Comparison of ENCODE assay signal across 24 cellular contexts in genomic region chr6:167226791-167227190, GRCh38.
DNase-seq lines count a peak whose midpoint lies in the region; ATAC-seq, FAIRE-seq and TF ChIP-seq lines count a peak whose summit lies in the region.
"Had no signal": no experiment of that assay in that cellular context is flagged by ENCODE, and none has a peak within 500 bp of the region (broad histone marks: within the 10 kb centered on the region; RNA-seq: fewer than 3 reads in every experiment).

No MANE protein-coding gene starts in this region.

- peak overlapping the region; percentile 44 for H3K4ac ChIP-seq in H1 (replicated peaks; ENCODE audit: insufficient read length, low read depth, low read length)

- H3K36me3 ChIP-seq in HUES6 (ENCODE audit: control insufficient read depth, insufficient read depth, low read length) (peaks cover 16% of the 10 kb centered on the region), H1 (ENCODE audit: control insufficient read depth in 2 of 4, insufficient read depth in 4 of 4, low read length in 3 of 4) (no peaks in the 10 kb centered on the region; a peak in 1 of 8 replicates)

- H4K20me1 ChIP-seq in H1 (replicated peaks in 1 of 2; ENCODE audit: control insufficient read depth in 1 of 2, insufficient read depth in 2 of 2, low read length in 2 of 2) = no peaks in the 10 kb centered on the region

- ATAC-seq in GM19324 (IDR thresholded peaks at IDR 0.05; ENCODE audit: low FRiP score, unreplicated experiment) = no peak

- H3K56ac ChIP-seq in H1 (replicated peaks; ENCODE audit: insufficient read length, low read depth, low read length) = no peak overlapping the region

- H3K9me3 ChIP-seq in HUES6 (ENCODE audit: control insufficient read depth, insufficient read depth, low read depth, low read length) (no peaks in the 10 kb centered on the region), H1 (ENCODE audit: insufficient read depth in 2 of 2, low read depth in 1 of 2, low read length in 1 of 2) (no peaks in the 10 kb centered on the region)

- peak overlapping the region; percentile 3; the same call in 1 of the 2 replicates for H2BK5ac ChIP-seq in H1 (ENCODE audit: low read depth, low read length)

- no peak overlapping the region for H4K5ac ChIP-seq in H1 (ENCODE audit: insufficient read length, low read depth, low read length)

- H3K23ac ChIP-seq in H1 (ENCODE audit: insufficient read length) = no peak overlapping the region

- 39% methylated on average over 9 of the region's 9 CpGs; no CpG with 5 or more reads in 1 of the 2 experiments for WGBS in H1 (ENCODE audit: extremely low coverage in 1 of 2, insufficient coverage in 1 of 2, insufficient read length in 1 of 2, insufficient replicate concordance in 2 of 2, low coverage in 1 of 2, low lambda C conversion rate in 2 of 2, missing lambda C conversion rate in 1 of 2), 2 experiments

- TF ChIP-seq POLR2A in H1 (IDR thresholded peaks at IDR 0.05; ENCODE audit: control extremely low read depth in 1 of 2, low read depth in 2 of 2, low read length in 2 of 2) = no peak

- H3K4me3 ChIP-seq in HUES6 (ENCODE audit: low read depth, low read length) = peak overlapping the region; percentile 70
- peak overlapping the region in 1 of 4 experiments; percentile 46; a peak in 1 of 8 replicates for H3K4me3 ChIP-seq in H1 (ENCODE audit: extremely low read depth in 1 of 4, insufficient read depth in 2 of 4, low read depth in 3 of 4, low read length in 4 of 4)
- H3K4me3 ChIP-seq: PC-9 had no signal

- FAIRE-seq in H1 (lab: Jason Lieb, UNC) = no peak
- FAIRE-seq: GM18507 had no signal

- no peak overlapping the region for H2BK15ac ChIP-seq in H1 (ENCODE audit: low read length)

- peak overlapping the region; percentile 81 for H2BK120ac ChIP-seq in H1 (replicated peaks; ENCODE audit: low read depth, low read length)

- no peak overlapping the region for H3K14ac ChIP-seq in H1 (ENCODE audit: insufficient read length)

- H2AFZ ChIP-seq in H1 (ENCODE audit: low read length) = no peak overlapping the region
- H2AFZ ChIP-seq: PC-9 had no signal

- peak overlapping the region; percentile 9 to 97; a peak in 3 of 4 replicates for H3K4me2 ChIP-seq in H1 (ENCODE audit: insufficient read depth in 1 of 2, low read depth in 2 of 2, low read length in 2 of 2)
- H3K4me2 ChIP-seq: KMS-11, PC-9 had no signal

- H3K27me3 ChIP-seq in HUES6 (ENCODE audit: control insufficient read depth, insufficient read depth, low read length) (no peaks in the 10 kb centered on the region), H1 (replicated peaks in 1 of 4; ENCODE audit: control insufficient read depth in 3 of 4, extremely low read depth in 1 of 4, insufficient read depth in 3 of 4, low read length in 3 of 4) (no peaks in the 10 kb centered on the region)

- H2BK12ac ChIP-seq in H1 (ENCODE audit: low read depth, low read length) = peak overlapping the region; percentile 71

- no peaks in the 10 kb centered on the region for H3K79me1 ChIP-seq in H1 (ENCODE audit: low read depth, low read length)

- peak in 1 of 2 experiments; percentile 58 for DNase-seq in H1 (ENCODE audit: low read depth in 1 of 2, low spot score in 2 of 2)
- DNase-seq in islet precursor cell = peak; percentile 35
- no peak for DNase-seq in SW480 (ENCODE audit: low spot score)
- DNase-seq in DMS79 treated with DMSO at 0.1 percent for 48 hours (lab: John Stamatoyannopoulos, UW) = no peak
- DNase-seq in NCI-H345 (lab: John Stamatoyannopoulos, UW) = no peak
- DNase-seq: AML-193; C1 segment of cervical spinal cord; Calu3; CD8-positive, alpha-beta memory T cell; DMS153; GDM1; GOT3; NCI-H1092 treated with DMSO at 0.1 percent for 48 hours; NCI-H1436 treated with DMSO at 0.1 percent for 48 hours; NCI-H1930; NCI-H510A; PC-9; SIG-M5 had no signal

- peak overlapping the region; percentile 93 for H3K9ac ChIP-seq in HUES6 (ENCODE audit: low read length)
- no peak overlapping the region for H3K9ac ChIP-seq in H1 (replicated peaks in 1 of 4; ENCODE audit: extremely low read depth in 1 of 4, low read depth in 3 of 4, low read length in 3 of 4)
- H3K9ac ChIP-seq: KMS-11 had no signal

- 0 out of 2 replicates have a peak overlapping the region, but pooled peaks have one; percentile 77 for H2AK5ac ChIP-seq in H1 (ENCODE audit: low read depth, low read length)

- no peak overlapping the region for H4K8ac ChIP-seq in H1 (ENCODE audit: extremely low read depth, insufficient read depth, low read length)

- H3K18ac ChIP-seq in H1 (ENCODE audit: extremely low read depth, low read length) = peak overlapping the region; percentile 83

- POLR2A ChIA-PET in H1 (lab: Charles Lee; ENCODE audit: partially characterized antibody) = no interaction called here

- TF ChIP-seq RAD21 in H1 (IDR thresholded peaks at IDR 0.05 in 1 of 2, conservative IDR thresholded peaks at IDR 0.05 in 1 of 2; ENCODE audit: low read depth in 2 of 2, low read length in 2 of 2) = no peak

- H3K23me2 ChIP-seq in H1 (ENCODE audit: low read depth, low read length) = peaks cover 5% of the 10 kb centered on the region

- H3K27ac ChIP-seq in C4-2B (peak overlapping the region; percentile 72), HUES6 (ENCODE audit: low read depth, low read length) (peak overlapping the region; percentile 92; the same call in 1 of the 2 replicates), H1 (ENCODE audit: low read depth, low read length) (no peak overlapping the region)
- H3K27ac ChIP-seq: KMS-11, PC-9, RWPE1 had no signal

- H3K79me2 ChIP-seq in H1 (ENCODE audit: control insufficient read depth in 1 of 2, insufficient read depth in 2 of 2, low read length in 2 of 2) = peaks cover 14 to 56% of the 10 kb centered on the region in 2 experiments

- peak overlapping the region; percentile 61 for H4K91ac ChIP-seq in H1 (replicated peaks; ENCODE audit: insufficient read length, low read length)

- peak overlapping the region; percentile 16; the same call in 1 of the 2 replicates for H2BK20ac ChIP-seq in H1 (ENCODE audit: low read length)

- TF ChIP-seq CTCF in C4-2B (conservative IDR thresholded peaks at IDR 0.05) (no peak), H1 (IDR thresholded peaks at IDR 0.05; ENCODE audit: control extremely low read depth in 1 of 3, insufficient read depth in 1 of 3, low read depth in 1 of 3, low read length in 3 of 3) (no peak)

- H3K4me1 ChIP-seq in HUES6 (ENCODE audit: control insufficient read depth, insufficient read depth, low read length) (peaks cover 46% of the 10 kb centered on the region), H1 (replicated peaks in 1 of 4; ENCODE audit: control insufficient read depth in 3 of 4, insufficient read depth in 4 of 4, low read length in 3 of 4) (peaks cover 6 to 34% (median 20%) of the 10 kb centered on the region in 4 experiments)

- CTCF ChIA-PET in H1 (lab: Charles Lee; ENCODE audit: partially characterized antibody) = interaction anchor here (0.9 to 1.0 kb wide), 2 partner anchors 18 to 29 kb away, joined by 3 read pairs; no protein-coding TSS in a partner anchor

- TF ChIP-seq EP300 in H1 (IDR thresholded peaks at IDR 0.05; ENCODE audit: borderline replicate concordance in 1 of 2, low read depth in 2 of 2, low read length in 2 of 2) = no peak

TF ChIP-seq in H1, 55 proteins besides CTCF, POLR2A, EP300 and RAD21:
- no peak for TF ChIP-seq GTF2F1 (IDR thresholded peaks at IDR 0.05; ENCODE audit: borderline replicate concordance, low read depth, low read length)
- TF ChIP-seq POU5F1 (IDR thresholded peaks at IDR 0.05; ENCODE audit: low read depth, low read length) = no peak
